In the genomic region with DNA sequence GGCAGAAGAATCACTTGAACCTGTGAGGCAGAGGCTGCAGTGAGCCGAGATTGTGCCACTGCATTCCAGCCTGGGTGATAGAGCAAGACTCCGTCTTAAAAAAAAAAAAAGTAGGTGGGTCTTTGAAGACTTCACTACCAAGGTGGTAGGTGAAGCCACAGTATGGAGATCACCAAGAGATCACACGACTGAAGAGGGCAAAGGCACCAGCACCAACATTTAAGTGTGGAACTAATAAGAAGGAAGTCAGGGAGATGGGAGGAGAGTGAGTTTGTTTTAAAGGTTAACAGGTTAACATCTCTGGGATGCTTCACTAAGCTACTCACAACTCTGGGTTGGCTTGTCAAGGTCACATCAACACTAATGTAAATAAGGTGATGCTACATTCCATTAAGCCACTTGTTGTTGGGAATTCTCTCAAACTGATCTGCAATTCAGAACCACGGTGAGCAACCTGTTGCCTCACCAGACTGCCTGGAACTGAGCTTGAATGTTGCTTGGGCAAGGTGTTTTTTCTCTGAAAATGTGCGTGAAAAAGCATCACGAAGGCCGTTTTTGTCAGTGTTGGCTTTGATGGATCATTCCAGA, we compare ENCODE assay signal across 1 cellular context.
TF ChIP-seq lines count a peak whose summit lies in the region.

No MANE protein-coding gene starts in this region.

TF ChIP-seq in H1, 55 proteins besides CTCF, POLR2A, EP300 and RAD21:
- TF ChIP-seq CEBPB (IDR thresholded peaks at IDR 0.05; ENCODE audit: low read depth, low read length) (peak; percentile 71), TCF12 (IDR thresholded peaks at IDR 0.05; ENCODE audit: low read depth, low read length) (no peak)
